Comparison of ENCODE assay signal across 31 cellular contexts in the genomic region with DNA sequence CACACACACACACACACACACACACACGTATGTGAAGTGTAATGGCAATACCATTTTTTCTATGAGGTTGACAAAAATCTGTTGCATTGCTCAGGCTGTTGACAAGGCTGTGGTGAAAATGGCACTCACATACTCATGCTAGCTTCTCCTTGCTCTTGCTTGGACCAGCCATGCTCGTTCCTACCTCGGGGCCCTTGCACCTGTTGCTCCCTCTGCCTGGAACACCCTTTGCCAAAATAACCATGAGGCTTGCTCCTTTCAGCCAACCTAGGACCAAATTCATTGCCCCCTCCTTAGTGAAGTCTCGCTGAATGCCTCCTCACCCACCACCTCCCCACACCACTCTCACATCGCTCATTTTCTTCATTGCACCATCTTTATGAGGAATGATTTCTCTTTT. TPM values are rescaled to one million over a fixed set of nuclear protein-coding genes. Genes with fewer than 3 reads are reported as not detected.
"Had no signal": no experiment of that assay in that cellular context is flagged by ENCODE, and none has a peak within 500 bp of the region (broad histone marks: within the 10 kb centered on the region; RNA-seq: fewer than 3 reads in every experiment).

No MANE protein-coding gene starts in this region.

- H3K9me3 ChIP-seq: ascending aorta, SJCRH30 had no signal

- ATAC-seq: activated CD8-positive, alpha-beta T cell treated with anti-CD3 and anti-CD28 coated beads for 36 hours; activated T-cell treated with anti-CD3 and anti-CD28 coated beads, Interleukin-2, amount 50 U/mL, for 72 hours; activated T-helper 17 cell treated with anti-CD3 and anti-CD28 coated beads, Interleukin-2, amount 50 U/mL, for 72 hours; Panc1 had no signal

- H3K4me3 ChIP-seq: ascending aorta, cardiac muscle cell, SJCRH30, SK-N-MC had no signal

- H3K4me1 ChIP-seq: ascending aorta, SJCRH30 had no signal

- FAIRE-seq: TTC549 had no signal

- DNase-seq: activated CD4-positive, alpha-beta T cell treated with anti-CD3 and anti-CD28 coated beads, Interleukin-2, amount 10 ng/mL, durations not matched to agents 24 days and 14 days; activated CD4-positive, alpha-beta T cell treated with anti-CD3 and anti-CD28 coated beads, Interleukin-2, amount 50 U/mL, for 4 hours; activated CD8-positive, alpha-beta T cell treated with anti-CD3 and anti-CD28 coated beads for 36 hours; activated effector memory CD4-positive, alpha-beta T cell treated with anti-CD3 and anti-CD28 coated beads, Interleukin-2, amount 50 U/mL, for 16 hours; activated naive CD4-positive, alpha-beta T cell; activated naive CD4-positive, alpha-beta T cell treated with anti-CD3 and anti-CD28 coated beads, Interleukin-2, amount 50 U/mL, for 16 hours; activated T-cell treated with anti-CD3 and anti-CD28 coated beads, Interleukin-2, amount 50 U/mL, for 1 hour; activated T-cell treated with anti-CD3 and anti-CD28 coated beads, Interleukin-2, amount 50 U/mL, for 72 hours; amygdala; NCI-H1105; NCI-H1417 treated with DMSO at 0.1 percent for 48 hours; NCI-H187 treated with DMSO at 0.1 percent for 48 hours; NCI-H2081; NCI-H2171 treated with DMSO at 0.1 percent for 48 hours; NCI-H2227 treated with DMSO at 0.1 percent for 48 hours; NCI-H446; NCI-H510A treated with DMSO at 0.1 percent for 48 hours; NCI-H526 treated with DMSO at 0.1 percent for 48 hours; NCI-H774; SHP77; SJCRH30 had no signal

- H3K27ac ChIP-seq: ascending aorta, cardiac muscle cell, SJCRH30, SK-N-MC had no signal

- H3K36me3 ChIP-seq: ascending aorta, cardiac muscle cell, SJCRH30 had no signal

RNA-seq across cellular contexts. Expression of gene SLC38A5, which starts 13.4 kb away (rescaled TPM):
- total RNA-seq: cardiac muscle cell had no signal
- polyA plus RNA-seq: cardiac muscle cell had no signal

RNA-seq across cellular contexts. Expression of gene SSX4B, which starts 44.9 kb away (rescaled TPM):
- total RNA-seq: activated CD4-positive, alpha-beta T cell treated with anti-CD3 and anti-CD28 coated beads, Interleukin-2, amount 10 ng/mL, durations not matched to agents 24 days and 14 days; activated CD8-positive, alpha-beta memory T cell treated with anti-CD3 and anti-CD28 coated beads for 36 hours; activated CD8-positive, alpha-beta T cell treated with anti-CD3 and anti-CD28 coated beads for 36 hours; activated T-cell treated with anti-CD3 and anti-CD28 coated beads, Interleukin-2, amount 50 U/mL, for 72 hours; activated T-helper 17 cell treated with anti-CD3 and anti-CD28 coated beads, Interleukin-2, amount 50 U/mL, for 72 hours; ascending aorta; cardiac muscle cell; chondrocyte; MCF 10A; SJCRH30 had no signal
- polyA plus RNA-seq: adipose tissue, cardiac muscle cell had no signal
